Comparison of ENCODE assay signal across 11 cellular contexts in genomic region chr19:18839465-18840287, GRCh38. TPM values are rescaled to one million over a fixed set of nuclear protein-coding genes. Genes with fewer than 3 reads are reported as not detected.
DNase-seq lines count a peak whose midpoint lies in the region; ATAC-seq and TF ChIP-seq lines count a peak whose summit lies in the region.
"Had no signal": no experiment of that assay in that cellular context is flagged by ENCODE, and none has a peak within 500 bp of the region (broad histone marks: within the 10 kb centered on the region; RNA-seq: fewer than 3 reads in every experiment).

No MANE protein-coding gene starts in this region.

- peaks cover 9% of the 10 kb centered on the region for H3K36me3 Mint-ChIP-seq in HFFc6 (ENCODE audit: low read depth)
- H3K36me3 Mint-ChIP-seq in naive thymus-derived CD8-positive, alpha-beta T cell = peaks cover 0 to 40% (median 3%) of the 10 kb centered on the region in 3 donors

- DNase-seq in HFFc6 (no peak), dermis blood vessel endothelial cell (peak; percentile 24), NCI-H82 treated with DMSO at 0.1 percent for 48 hours (lab: John Stamatoyannopoulos, UW; ENCODE audit: unreplicated experiment) (no peak)
- peak in 1 of 10 donors; percentile 41 for DNase-seq in naive thymus-derived CD8-positive, alpha-beta T cell
- DNase-seq: central memory CD4-positive, alpha-beta T cell; NCI-H510A treated with DMSO at 0.1 percent for 48 hours had no signal

- POLR2A ChIA-PET in naive thymus-derived CD8-positive, alpha-beta T cell (lab: Charles Lee) = interaction anchor here (0.6 kb wide), 1 partner anchor 192 kb away, joined by 3 read pairs; no protein-coding TSS in a partner anchor

- no peak for ATAC-seq in naive thymus-derived CD8-positive, alpha-beta T cell
- ATAC-seq in GM18868 (IDR thresholded peaks at IDR 0.05; ENCODE audit: unreplicated experiment) = no peak
- no peak for ATAC-seq in GM18909 (IDR thresholded peaks at IDR 0.05; ENCODE audit: poor library complexity, unreplicated experiment)
- no peak for ATAC-seq in HG03520 (IDR thresholded peaks at IDR 0.05; ENCODE audit: unreplicated experiment)

- TF ChIP-seq CTCF in HFFc6 (IDR thresholded peaks at IDR 0.05) = no peak

- H3K27ac ChIP-seq in BLaER1 = peak overlapping the region; percentile 26; the same call in 1 of the 2 replicates

- peaks cover 100% of the 10 kb centered on the region for H4K20me1 ChIP-seq in BLaER1

- H3K27me3 Mint-ChIP-seq in HFFc6 (ENCODE audit: insufficient read depth) = no peaks in the 10 kb centered on the region; the same call in 1 of the 2 replicates
- no peaks in the 10 kb centered on the region for H3K27me3 Mint-ChIP-seq in naive thymus-derived CD8-positive, alpha-beta T cell

- no peak overlapping the region; the same call in 1 of the 2 replicates for H3K4me3 Mint-ChIP-seq in HFFc6
- peak overlapping the region in 6 of 10 donors; percentile 37 to 52 (median 50) for H3K4me3 Mint-ChIP-seq in naive thymus-derived CD8-positive, alpha-beta T cell

- H3K9me3 ChIP-seq in BLaER1 = no peaks in the 10 kb centered on the region

- H3K36me3 ChIP-seq in BLaER1 = peaks cover 70% of the 10 kb centered on the region

- H3K4me3 ChIP-seq in BLaER1 = no peak overlapping the region

- H3K4me2 ChIP-seq in BLaER1 = peak overlapping the region; percentile 19; the same call in 1 of the 2 replicates

- peaks cover 100% of the 10 kb centered on the region for H3K4me1 ChIP-seq in BLaER1

- H3K27ac Mint-ChIP-seq in HFFc6 = peak overlapping the region; percentile 57; the same call in 1 of the 2 replicates
- H3K27ac Mint-ChIP-seq in naive thymus-derived CD8-positive, alpha-beta T cell = peak overlapping the region in 9 of 10 donors; percentile 31 to 81 (median 63)

- H3K9ac ChIP-seq in BLaER1 = 0 out of 2 replicates have a peak overlapping the region, but pooled peaks have one; percentile 24

- no peaks in the 10 kb centered on the region for H3K9me3 Mint-ChIP-seq in HFFc6
- H3K9me3 Mint-ChIP-seq in naive thymus-derived CD8-positive, alpha-beta T cell = no peaks in the 10 kb centered on the region

- peaks cover 81% of the 10 kb centered on the region for H3K4me1 Mint-ChIP-seq in HFFc6 (ENCODE audit: low read depth)
- H3K4me1 Mint-ChIP-seq in naive thymus-derived CD8-positive, alpha-beta T cell = peaks cover 44 to 93% (median 91%) of the 10 kb centered on the region in 4 donors

- H3K27me3 ChIP-seq in BLaER1 = no peaks in the 10 kb centered on the region

RNA-seq across cellular contexts. Expression of gene UPF1, which starts 7.9 kb away (rescaled TPM):
- 10 to 100 TPM; 46.3 to 54.7 (median 51.4) TPM for total RNA-seq in HFFc6 (2021; fragmentation: NEBNext Ultra II Directional; extraction: Animal tissue kit (Norgen Biotek cat#: 25700))
- total RNA-seq in dermis blood vessel endothelial cell = 100 and 107 TPM in 2 replicates
- 100 to 1,000 TPM; 109 to 112 TPM for total RNA-seq in naive thymus-derived CD8-positive, alpha-beta T cell
- 10 to 100 TPM in 1 of 3 donors, 1 to 10 TPM in 2; 7.5 to 28.4 (median 9.5) TPM for polyA plus RNA-seq in naive thymus-derived CD8-positive, alpha-beta T cell

RNA-seq across cellular contexts. Expression of gene COMP, which starts 48.6 kb away (rescaled TPM):
- 1 to 10 TPM in 3 of 6 experiments, under 1 TPM in 3; 0.67 to 6.1 (median 0.98) TPM for total RNA-seq in HFFc6 (2021; fragmentation: NEBNext Ultra II Directional; extraction: Animal tissue kit (Norgen Biotek cat#: 25700))
- total RNA-seq in dermis blood vessel endothelial cell = not detected in 2 replicates
- total RNA-seq in naive thymus-derived CD8-positive, alpha-beta T cell = not detected
- polyA plus RNA-seq in naive thymus-derived CD8-positive, alpha-beta T cell = not detected

RNA-seq across cellular contexts. Expression of gene CERS1, which starts 56.3 kb away (rescaled TPM):
- 1 to 10 TPM in 5 of 6 experiments, under 1 TPM in 1; 0.96 to 2.1 (median 1.3) TPM for total RNA-seq in HFFc6 (2021; fragmentation: NEBNext Ultra II Directional; extraction: Animal tissue kit (Norgen Biotek cat#: 25700))
- 1.0 and 1.3 TPM in 2 replicates for total RNA-seq in dermis blood vessel endothelial cell
- not detected for total RNA-seq in naive thymus-derived CD8-positive, alpha-beta T cell
- polyA plus RNA-seq in naive thymus-derived CD8-positive, alpha-beta T cell = not detected
- total RNA-seq: subcutaneous adipose tissue had no signal
